15 cellular contexts compared by ENCODE assay signal in the genomic region with DNA sequence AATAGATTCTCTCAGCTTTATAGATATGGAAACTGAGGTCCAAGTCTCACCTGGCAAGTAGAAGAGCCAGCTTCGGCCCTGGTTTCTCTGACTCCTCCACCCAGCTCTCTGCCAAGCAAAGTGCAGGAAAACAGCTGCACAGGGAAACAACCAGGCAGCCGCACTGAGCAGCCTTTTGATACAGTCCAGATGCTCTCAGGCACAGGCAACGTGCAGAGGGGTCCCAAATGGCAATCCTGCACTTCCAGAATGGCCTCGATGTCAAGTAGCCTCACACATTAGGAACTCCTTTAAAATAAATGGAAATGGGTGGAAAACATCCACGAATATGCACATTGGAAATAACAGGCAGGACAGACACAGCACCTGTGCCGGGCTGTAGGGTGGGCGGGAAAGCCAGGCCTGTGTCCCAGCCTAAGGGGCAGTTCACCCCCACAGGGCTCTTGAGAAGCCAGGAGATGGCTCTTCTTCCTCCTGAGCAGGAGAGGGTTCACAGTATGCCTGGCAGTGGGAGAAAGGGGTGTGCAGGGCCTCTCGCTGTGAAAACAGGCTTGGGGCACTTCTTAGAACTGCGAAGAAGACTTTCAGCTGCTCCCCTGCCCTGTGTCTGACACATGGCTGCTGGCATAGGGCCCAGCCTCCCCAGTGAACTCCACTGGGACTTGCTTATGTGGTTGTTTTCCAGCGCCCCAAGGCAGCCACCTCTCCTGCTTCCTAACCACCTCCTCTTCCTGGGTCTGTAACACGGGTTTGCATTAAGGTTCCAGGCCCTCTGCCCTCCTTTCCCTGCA.
DNase-seq lines count a peak whose midpoint lies in the region; TF ChIP-seq lines count a peak whose summit lies in the region.
"Had no signal": no experiment of that assay in that cellular context is flagged by ENCODE, and none has a peak within 500 bp of the region (broad histone marks: within the 10 kb centered on the region; RNA-seq: fewer than 3 reads in every experiment).

No MANE protein-coding gene starts in this region.

- H3K4me2 ChIP-seq in neural progenitor cell: no peak overlapping the region

- H4K20me1 ChIP-seq in neural progenitor cell (ENCODE audit: low read depth): no peaks in the 10 kb centered on the region

- H3K4me3 ChIP-seq in neural progenitor cell: no peak overlapping the region
- H3K4me3 ChIP-seq: left lung had no signal

- H3K9me3 ChIP-seq in neural progenitor cell (ENCODE audit: low read depth): no peaks in the 10 kb centered on the region
- H3K9me3 ChIP-seq: left lung had no signal

- TF ChIP-seq CTCF in neural progenitor cell (IDR thresholded peaks at IDR 0.05) (no peak), osteocyte (IDR thresholded peaks at IDR 0.05) (no peak)

- H3K9me3 Mint-ChIP-seq in neural progenitor cell (no peaks in the 10 kb centered on the region), osteocyte (ENCODE audit: unreplicated experiment) (no peaks in the 10 kb centered on the region)
- H3K9me3 Mint-ChIP-seq: CD8-positive, alpha-beta memory T cell; naive B cell had no signal

- H3K27me3 Mint-ChIP-seq in neural progenitor cell (ENCODE audit: insufficient read depth, low read depth): peaks cover 2% of the 10 kb centered on the region
- peaks cover 16% of the 10 kb centered on the region for H3K27me3 Mint-ChIP-seq in osteocyte (ENCODE audit: unreplicated experiment)

- DNase-seq in NCI-H1436 (lab: John Stamatoyannopoulos, UW) (peak; percentile 11), NCI-H1436 treated with DMSO at 0.1 percent for 48 hours (lab: John Stamatoyannopoulos, UW) (no peak), LHCN-M2 (ENCODE audit: low read depth) (peak; percentile 44), astrocyte of the hippocampus (ENCODE audit: low read depth, low spot score) (peak; percentile 15), neural progenitor cell (ENCODE audit: low spot score) (no peak), osteocyte (ENCODE audit: extremely low spot score, unreplicated experiment) (no peak), NCI-H128 (lab: John Stamatoyannopoulos, UW; ENCODE audit: unreplicated experiment) (no peak)
- DNase-seq in effector CD8-positive, alpha-beta T cell (lab: John Stamatoyannopoulos, UW): no peak
- DNase-seq: activated gamma-delta T cell; CD8-positive, alpha-beta memory T cell; naive B cell; NCI-H1105; NCI-H510A; substantia nigra had no signal

- H3K27me3 ChIP-seq in neural progenitor cell: no peaks in the 10 kb centered on the region

- H3K4me3 Mint-ChIP-seq in neural progenitor cell (no peak overlapping the region), osteocyte (ENCODE audit: unreplicated experiment) (no peak overlapping the region)
- H3K4me3 Mint-ChIP-seq: CD8-positive, alpha-beta memory T cell had no signal

- H3K79me2 ChIP-seq in neural progenitor cell (ENCODE audit: low read depth): no peaks in the 10 kb centered on the region

- H3F3A ChIP-seq in neural progenitor cell (ENCODE audit: low read depth): no peaks in the 10 kb centered on the region

- H3K4me1 Mint-ChIP-seq in neural progenitor cell (peaks cover 24% of the 10 kb centered on the region), osteocyte (ENCODE audit: unreplicated experiment) (no peaks in the 10 kb centered on the region)
- H3K4me1 Mint-ChIP-seq: CD8-positive, alpha-beta memory T cell; naive B cell had no signal

- H3K27ac Mint-ChIP-seq in neural progenitor cell: no peak overlapping the region
- no peak overlapping the region for H3K27ac Mint-ChIP-seq in osteocyte (ENCODE audit: unreplicated experiment)
- H3K27ac Mint-ChIP-seq: CD8-positive, alpha-beta memory T cell had no signal

- no peaks in the 10 kb centered on the region for H3K36me3 ChIP-seq in neural progenitor cell
- H3K36me3 ChIP-seq: left lung had no signal

- no peak overlapping the region for H3K9ac ChIP-seq in neural progenitor cell

- H3K36me3 Mint-ChIP-seq in neural progenitor cell: no peaks in the 10 kb centered on the region
- H3K36me3 Mint-ChIP-seq in osteocyte (ENCODE audit: unreplicated experiment): no peaks in the 10 kb centered on the region
- H3K36me3 Mint-ChIP-seq: CD8-positive, alpha-beta memory T cell; naive B cell had no signal

- peak overlapping the region; percentile 17 for H2AFZ ChIP-seq in neural progenitor cell (replicated peaks)

- H3K27ac ChIP-seq in neural progenitor cell: no peak overlapping the region
- H3K27ac ChIP-seq: left lung had no signal

- peaks cover 16% of the 10 kb centered on the region for H3K4me1 ChIP-seq in neural progenitor cell
- H3K4me1 ChIP-seq: left lung had no signal

Comparison
In these comparisons a context has a peak if more than half of its experiments do, and no peak if none do; other contexts are left out.
1. DNase-seq: peak in NCI-H1436 (single experiment), LHCN-M2 (single experiment) and astrocyte of the hippocampus (single experiment); none in NCI-H1436 treated with DMSO at 0.1 percent for 48 hours (single experiment), neural progenitor cell (single experiment), osteocyte (single experiment), NCI-H128 (single experiment) and effector CD8-positive, alpha-beta T cell (single experiment).